In genomic region chr1:148317288-148317985, GRCh38 we compare ENCODE assay signal across 11 cellular contexts.
DNase-seq lines count a peak whose midpoint lies in the region; ATAC-seq lines count a peak whose summit lies in the region.
"Had no signal": no experiment of that assay in that cellular context is flagged by ENCODE, and none has a peak within 500 bp of the region (broad histone marks: within the 10 kb centered on the region; RNA-seq: fewer than 3 reads in every experiment).

No MANE protein-coding gene starts in this region.

- H3K9me3 Mint-ChIP-seq in activated naive CD4-positive, alpha-beta T cell treated with anti-CD3 and anti-CD28 coated beads for 36 hours = peaks cover 2% of the 10 kb centered on the region
- no peaks in the 10 kb centered on the region for H3K9me3 Mint-ChIP-seq in activated CD8-positive, alpha-beta T cell treated with anti-CD3 and anti-CD28 coated beads, Interleukin-2, amount 10 ng/mL, durations not matched to agents 7 days and 5 days (ENCODE audit: insufficient read depth)
- H3K9me3 Mint-ChIP-seq in stimulated activated naive B cell treated with anti-CD40 and anti-IgM and Interleukin-4, amounts not matched to agents 10 μg/mL and 1 μg/mL and 100 μg/mL, for 72 hours = no peaks in the 10 kb centered on the region

- H3K9me3 ChIP-seq in iPS-18c (ENCODE audit: control insufficient read depth, insufficient read depth, low read length) = no peaks in the 10 kb centered on the region

- POLR2A ChIA-PET in activated CD8-positive, alpha-beta T cell treated with anti-CD3 and anti-CD28 coated beads, Interleukin-2, amount 10 ng/mL, durations not matched to agents 7 days and 5 days (lab: Charles Lee) = interaction anchor here (1.8 to 2.0 kb wide), 2 partner anchors 17 to 54 kb away, joined by 15 to 25 read pairs; no protein-coding TSS in a partner anchor

- H3K27ac Mint-ChIP-seq in activated naive CD4-positive, alpha-beta T cell treated with anti-CD3 and anti-CD28 coated beads for 36 hours = peak overlapping the region; percentile 79
- H3K27ac Mint-ChIP-seq in activated CD8-positive, alpha-beta T cell treated with anti-CD3 and anti-CD28 coated beads, Interleukin-2, amount 10 ng/mL, durations not matched to agents 7 days and 5 days = no peak overlapping the region
- peak overlapping the region; percentile 91 for H3K27ac Mint-ChIP-seq in stimulated activated naive B cell treated with anti-CD40 and anti-IgM and Interleukin-4, amounts not matched to agents 10 μg/mL and 1 μg/mL and 100 μg/mL, for 72 hours

- CTCF ChIA-PET in activated naive CD4-positive, alpha-beta T cell treated with anti-CD3 and anti-CD28 coated beads for 36 hours (lab: Charles Lee) = no interaction called here
- CTCF ChIA-PET in activated CD8-positive, alpha-beta T cell treated with anti-CD3 and anti-CD28 coated beads, Interleukin-2, amount 10 ng/mL, durations not matched to agents 7 days and 5 days (lab: Charles Lee) = no interaction called here

- H3K27me3 Mint-ChIP-seq in activated naive CD4-positive, alpha-beta T cell treated with anti-CD3 and anti-CD28 coated beads for 36 hours (ENCODE audit: low read depth) = peaks cover 2% of the 10 kb centered on the region
- peaks cover 63% of the 10 kb centered on the region for H3K27me3 Mint-ChIP-seq in activated CD8-positive, alpha-beta T cell treated with anti-CD3 and anti-CD28 coated beads, Interleukin-2, amount 10 ng/mL, durations not matched to agents 7 days and 5 days (ENCODE audit: low read depth)
- H3K27me3 Mint-ChIP-seq in stimulated activated naive B cell treated with anti-CD40 and anti-IgM and Interleukin-4, amounts not matched to agents 10 μg/mL and 1 μg/mL and 100 μg/mL, for 72 hours = peaks cover under 1 to 1% of the 10 kb centered on the region in 2 donors

- no peak for ATAC-seq in activated CD8-positive, alpha-beta T cell treated with anti-CD3 and anti-CD28 coated beads, Interleukin-2, amount 10 ng/mL, durations not matched to agents 7 days and 5 days
- ATAC-seq in stimulated activated naive B cell treated with anti-CD40 and anti-IgM and Interleukin-4, amounts not matched to agents 10 μg/mL and 1 μg/mL and 100 μg/mL, for 72 hours (replicated peaks) = no peak

- intact Hi-C loops in activated naive CD4-positive, alpha-beta T cell treated with anti-CD3 and anti-CD28 coated beads for 36 hours (cut with micrococcal nuclease) = loop anchor here (5.0 kb wide), 2 partner anchors 35 to 55 kb away; no protein-coding TSS in a partner anchor

- H3K4me1 Mint-ChIP-seq in activated naive CD4-positive, alpha-beta T cell treated with anti-CD3 and anti-CD28 coated beads for 36 hours (ENCODE audit: low read depth) = peaks cover 34% of the 10 kb centered on the region
- H3K4me1 Mint-ChIP-seq in activated CD8-positive, alpha-beta T cell treated with anti-CD3 and anti-CD28 coated beads, Interleukin-2, amount 10 ng/mL, durations not matched to agents 7 days and 5 days (ENCODE audit: low read depth) = peaks cover 41% of the 10 kb centered on the region
- peaks cover 13 to 42% of the 10 kb centered on the region in 2 donors for H3K4me1 Mint-ChIP-seq in stimulated activated naive B cell treated with anti-CD40 and anti-IgM and Interleukin-4, amounts not matched to agents 10 μg/mL and 1 μg/mL and 100 μg/mL, for 72 hours

- no peak for DNase-seq in activated naive CD4-positive, alpha-beta T cell treated with anti-CD3 and anti-CD28 coated beads for 36 hours
- no peak for DNase-seq in activated naive CD4-positive, alpha-beta T cell treated with anti-CD3 and anti-CD28 coated beads, Interleukin-2, amount 50 U/mL, for 16 hours
- DNase-seq in activated CD8-positive, alpha-beta T cell treated with anti-CD3 and anti-CD28 coated beads, Interleukin-2, amount 10 ng/mL, durations not matched to agents 7 days and 5 days = no peak
- DNase-seq in stimulated activated naive B cell treated with anti-CD40 and anti-IgM and Interleukin-4, amounts not matched to agents 10 μg/mL and 1 μg/mL and 100 μg/mL, for 72 hours = no peak
- DNase-seq in stimulated activated CD4-positive, alpha-beta T cell treated with anti-CD3 and anti-CD28 coated beads, Interleukin-1b, Interleukin-23, amount 100 ng/mL, for 48 hours = no peak
- DNase-seq in DMS79 treated with DMSO at 0.1 percent for 48 hours (lab: John Stamatoyannopoulos, UW) = no peak
- DNase-seq in A172 (ENCODE audit: low spot score) = no peak
- DNase-seq: dorsolateral prefrontal cortex, NCI-H1105 treated with DMSO at 0.1 percent for 48 hours, T-helper 9 cell had no signal

- H3K4me3 Mint-ChIP-seq in activated naive CD4-positive, alpha-beta T cell treated with anti-CD3 and anti-CD28 coated beads for 36 hours = peak overlapping the region; percentile 77
- peak overlapping the region; percentile 79 for H3K4me3 Mint-ChIP-seq in activated CD8-positive, alpha-beta T cell treated with anti-CD3 and anti-CD28 coated beads, Interleukin-2, amount 10 ng/mL, durations not matched to agents 7 days and 5 days
- peak overlapping the region; percentile 88 to 89 for H3K4me3 Mint-ChIP-seq in stimulated activated naive B cell treated with anti-CD40 and anti-IgM and Interleukin-4, amounts not matched to agents 10 μg/mL and 1 μg/mL and 100 μg/mL, for 72 hours

- H3K36me3 Mint-ChIP-seq in activated naive CD4-positive, alpha-beta T cell treated with anti-CD3 and anti-CD28 coated beads for 36 hours (ENCODE audit: low read depth) = no peaks in the 10 kb centered on the region
- H3K36me3 Mint-ChIP-seq in activated CD8-positive, alpha-beta T cell treated with anti-CD3 and anti-CD28 coated beads, Interleukin-2, amount 10 ng/mL, durations not matched to agents 7 days and 5 days (ENCODE audit: low read depth) = no peaks in the 10 kb centered on the region
- H3K36me3 Mint-ChIP-seq in stimulated activated naive B cell treated with anti-CD40 and anti-IgM and Interleukin-4, amounts not matched to agents 10 μg/mL and 1 μg/mL and 100 μg/mL, for 72 hours = no peaks in the 10 kb centered on the region

- H3K4me3 ChIP-seq in iPS-18c (ENCODE audit: insufficient read depth, low read depth, low read length) = peak overlapping the region; percentile 58
